ENCODE assay signal across 8 cellular contexts in genomic region chr6:116511424-116512131, GRCh38. TPM values are rescaled to one million over a fixed set of nuclear protein-coding genes. Genes with fewer than 3 reads are reported as not detected.
DNase-seq lines count a peak whose midpoint lies in the region; ATAC-seq and TF ChIP-seq lines count a peak whose summit lies in the region.

CALHM5 (plus strand) TSS chr6:116511639; CDS start chr6:116511697, 58 bp downstream.

- H3K4me1 ChIP-seq in A673 (ENCODE audit: insufficient read depth, low read length, poor library complexity, severe bottlenecking) = peaks cover 23% of the 10 kb centered on the region
- H3K4me1 ChIP-seq in adipocyte (ENCODE audit: control insufficient read depth, insufficient read depth, low read length) = peaks cover 17% of the 10 kb centered on the region
- H3K4me1 ChIP-seq in hepatocyte (ENCODE audit: insufficient read depth) = no peaks in the 10 kb centered on the region
- H3K4me1 ChIP-seq in skeletal muscle tissue (ENCODE audit: control insufficient read depth in 3 of 3, insufficient read depth in 3 of 3, low read length in 3 of 3) = peaks cover 0 to 5% (median 2%) of the 10 kb centered on the region in 3 donors

- no peaks in the 10 kb centered on the region for H3K36me3 ChIP-seq in A673 (ENCODE audit: insufficient read depth, low read length, poor library complexity, severe bottlenecking)
- H3K36me3 ChIP-seq in adipocyte (ENCODE audit: control insufficient read depth, insufficient read depth, low read length, severe bottlenecking) = peaks cover 7% of the 10 kb centered on the region
- no peaks in the 10 kb centered on the region for H3K36me3 ChIP-seq in hepatocyte (replicated peaks; ENCODE audit: insufficient read depth, low read depth)
- H3K36me3 ChIP-seq in skeletal muscle tissue (ENCODE audit: control insufficient read depth in 3 of 3, insufficient read depth in 3 of 3, low read length in 3 of 3) = peaks cover 0 to 5% (median 3%) of the 10 kb centered on the region in 3 donors

- H3K4me3 ChIP-seq in A673 (ENCODE audit: low read depth, low read length, poor library complexity, severe bottlenecking) (no peak within 1 kb of the TSS), adipocyte (ENCODE audit: low read length) (peak within 1 kb of the TSS; percentile 90), hepatocyte (peak within 1 kb of the TSS; percentile 5), skeletal muscle tissue (ENCODE audit: low read length in 3 of 3) (peak within 1 kb of the TSS; percentile 61 to 73 (median 70))

- POLR2A ChIA-PET in A673 (lab: Charles Lee; ENCODE audit: low non-redundant PET) = interaction anchor here (0.9 kb wide), 1 partner anchor 61 kb away, joined by 6 read pairs; no protein-coding TSS in a partner anchor

- peak; percentile 73 for TF ChIP-seq CTCF in A673 (conservative IDR thresholded peaks at IDR 0.05; ENCODE audit: low read depth, low read length)
- TF ChIP-seq CTCF in hepatocyte (IDR thresholded peaks at IDR 0.05; ENCODE audit: poor library complexity) = peak; percentile 59

- H3K27ac ChIP-seq in A673 (ENCODE audit: low read depth, low read length, poor library complexity, severe bottlenecking) = peak within 1 kb of the TSS; percentile 20
- H3K27ac ChIP-seq in hepatocyte = peak within 1 kb of the TSS; percentile 77
- peak within 1 kb of the TSS; percentile 56 for H3K27ac ChIP-seq in skeletal muscle tissue (ENCODE audit: low read depth, low read length)

- no peaks in the 10 kb centered on the region for H3K79me2 ChIP-seq in hepatocyte

- no TSS peak for BruUV-seq in A673 (replicated peaks; lab: Mats Ljungman, UMichigan)

- 27% methylated on average over 10 of the region's 10 CpGs for WGBS in hepatocyte (ENCODE audit: low lambda C conversion rate, missing lambda C conversion rate)

- no peaks in the 10 kb centered on the region for H4K20me1 ChIP-seq in hepatocyte (ENCODE audit: insufficient read depth, poor library complexity, severe bottlenecking)

- H3K27me3 ChIP-seq in A673 (replicated peaks; ENCODE audit: insufficient read depth, low read depth, low read length, poor library complexity) = no peaks in the 10 kb centered on the region
- no peaks in the 10 kb centered on the region for H3K27me3 ChIP-seq in adipocyte (replicated peaks; ENCODE audit: control insufficient read depth, insufficient read depth, low read length)
- H3K27me3 ChIP-seq in hepatocyte = no peaks in the 10 kb centered on the region
- H3K27me3 ChIP-seq in skeletal muscle tissue (ENCODE audit: control insufficient read depth in 3 of 3, insufficient read depth in 3 of 3, low read length in 3 of 3) = no peaks in the 10 kb centered on the region

- H3K4me2 ChIP-seq in hepatocyte = peak within 1 kb of the TSS; percentile 66

- peak; percentile 10 for ATAC-seq in HG02610 (IDR thresholded peaks at IDR 0.05; ENCODE audit: unreplicated experiment)
- no peak for ATAC-seq in HG03354 (IDR thresholded peaks at IDR 0.05; ENCODE audit: poor library complexity, severe bottlenecking, unreplicated experiment)
- no peak for ATAC-seq in HG03571 (IDR thresholded peaks at IDR 0.05; ENCODE audit: unreplicated experiment)

- no peaks in the 10 kb centered on the region for H3K9me3 ChIP-seq in A673 (ENCODE audit: low read depth, low read length, poor library complexity, severe bottlenecking)
- H3K9me3 ChIP-seq in adipocyte (ENCODE audit: control insufficient read depth, low read length) = no peaks in the 10 kb centered on the region
- H3K9me3 ChIP-seq in hepatocyte (ENCODE audit: low read depth) = no peaks in the 10 kb centered on the region
- no peaks in the 10 kb centered on the region for H3K9me3 ChIP-seq in skeletal muscle tissue (ENCODE audit: control insufficient read depth in 3 of 3, low read length in 3 of 3)

- peak within 1 kb of the TSS; percentile 50 for H2AFZ ChIP-seq in hepatocyte

- peak; percentile 84 for DNase-seq in A673 (ENCODE audit: low spot score)
- DNase-seq in adipocyte (ENCODE audit: low read depth) = peak; percentile 95
- DNase-seq in hepatocyte (ENCODE audit: low spot score) = peak; percentile 68
- no peak for DNase-seq in NAMALWA (ENCODE audit: low spot score)

- H3K9ac ChIP-seq in adipocyte (ENCODE audit: low read length) (peak within 1 kb of the TSS; percentile 90), skeletal muscle tissue (ENCODE audit: low read depth in 1 of 3, low read length in 3 of 3) (peak within 1 kb of the TSS; percentile 43 to 75 (median 75))

- CTCF ChIA-PET in A673 (lab: Charles Lee) = interaction anchor here (0.6 to 2.0 kb wide), 6 partner anchors 12 to 244 kb away, joined by 3 to 8 read pairs (median 4); no protein-coding TSS in a partner anchor

- intact Hi-C loops in A673 (cut with micrococcal nuclease; ENCODE audit: unreplicated experiment) = loop anchor here (5.0 kb wide), 1 partner anchor 74 kb away; no protein-coding TSS in a partner anchor

- no peaks in the 10 kb centered on the region for H3K9me2 ChIP-seq in hepatocyte (replicated peaks; ENCODE audit: insufficient read depth)

RNA-seq across cellular contexts. Expression of gene CALHM5, which starts in this region (rescaled TPM):
- total RNA-seq in A673 (2021) (0.26 TPM in 2 replicates), hepatocyte (1.2 and 1.7 TPM in 2 replicates), skeletal muscle tissue (4.2 TPM)
- polyA plus RNA-seq in hepatocyte = 0.46 and 0.62 TPM in 2 replicates

Comparison
In these comparisons a context has a peak if more than half of its experiments do, and no peak if none do; other contexts are left out.
1. Peak in DNase-seq and H3K27ac ChIP-seq in A673; RNA of the gene not detected or under 1 TPM.
2. H3K27ac ChIP-seq: peak in every context shown above with its lines; median percentile 77 in hepatocyte; 56 in skeletal muscle tissue; 20 in A673.